1 cellular context compared by ENCODE assay signal in the genomic region with DNA sequence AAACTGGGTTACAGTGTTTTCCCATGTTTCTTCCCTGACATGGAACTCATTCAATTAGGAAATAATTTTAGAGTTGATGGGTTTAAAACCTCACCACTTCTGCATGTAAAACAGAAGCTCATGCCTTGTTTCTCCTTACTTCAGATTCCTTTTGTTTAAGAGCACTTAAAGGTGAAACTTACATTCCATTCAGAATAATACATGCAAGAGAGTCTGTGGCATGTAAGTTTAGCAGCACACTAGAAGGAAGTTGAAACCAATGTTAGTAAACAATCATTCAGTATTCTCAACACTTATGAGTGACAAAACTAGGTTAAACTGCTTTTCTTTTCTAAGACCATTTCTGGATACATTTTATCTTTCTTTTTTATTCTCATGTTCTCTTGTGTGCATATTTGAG.
TF ChIP-seq lines count a peak whose summit lies in the region.

No MANE protein-coding gene starts in this region.

TF ChIP-seq in GM23338, 12 proteins besides CTCF, POLR2A, EP300 and RAD21:
- no peak for TF ChIP-seq REST (IDR thresholded peaks at IDR 0.05; ENCODE audit: unreplicated experiment)
- TF ChIP-seq CREB1 (CRISPR knock-in tag; IDR thresholded peaks at IDR 0.05; ENCODE audit: low read depth): no peak
- no peak for TF ChIP-seq EZH2phosphoT487 (IDR thresholded peaks at IDR 0.05; ENCODE audit: unreplicated experiment)
- no peak for TF ChIP-seq STAT1 (IDR thresholded peaks at IDR 0.05; ENCODE audit: unreplicated experiment)
- TF ChIP-seq POLR2AphosphoS5 (IDR thresholded peaks at IDR 0.05; ENCODE audit: low read depth): no peak
- no peak for TF ChIP-seq EZH2 (IDR thresholded peaks at IDR 0.05; ENCODE audit: low read depth, unreplicated experiment)
- TF ChIP-seq ZNF331 (CRISPR knock-in tag; IDR thresholded peaks at IDR 0.05; ENCODE audit: low read depth): no peak
- no peak for TF ChIP-seq ZNF114 (CRISPR knock-in tag; IDR thresholded peaks at IDR 0.05)
- TF ChIP-seq JUNB (IDR thresholded peaks at IDR 0.05; ENCODE audit: unreplicated experiment): no peak
- TF ChIP-seq ETS1 (IDR thresholded peaks at IDR 0.05): no peak
- TF ChIP-seq NANOG (IDR thresholded peaks at IDR 0.05; ENCODE audit: borderline replicate concordance): no peak
TF ChIP-seq in GM23338: peak in this region for 0.
